1 cellular context compared by ENCODE assay signal in the genomic region with DNA sequence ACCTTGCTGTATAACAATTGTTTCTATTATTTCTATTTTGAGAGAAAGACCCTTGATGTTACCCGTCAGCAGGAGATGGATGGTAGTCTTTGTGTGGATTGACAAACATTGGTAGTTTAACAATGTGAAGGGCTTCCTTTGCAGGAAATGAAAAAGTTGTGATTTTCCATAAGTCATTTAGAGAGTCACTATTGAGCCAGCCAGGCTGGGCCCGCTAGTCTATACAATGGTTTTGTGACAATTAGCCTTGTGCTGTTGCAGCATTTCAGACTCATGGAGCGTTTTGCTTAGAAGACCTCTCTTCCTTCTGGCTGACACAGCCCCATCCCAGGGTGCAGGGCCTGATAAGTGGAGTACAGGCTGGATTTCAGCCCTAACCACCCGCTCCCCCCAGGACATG.
TF ChIP-seq lines count a peak whose summit lies in the region.

No MANE protein-coding gene starts in this region.

TF ChIP-seq in IMR-90, 13 proteins besides CTCF, POLR2A, EP300 and RAD21 (continued from another document):
- no peak for TF ChIP-seq NFE2L2 (IDR thresholded peaks at IDR 0.05; ENCODE audit: low read depth, low read length)
- no peak for TF ChIP-seq FOS (IDR thresholded peaks at IDR 0.05; ENCODE audit: low read depth, low read length)
- no peak for TF ChIP-seq CEBPB (IDR thresholded peaks at IDR 0.05; ENCODE audit: low read depth, low read length)
- no peak for TF ChIP-seq RFX5 (IDR thresholded peaks at IDR 0.05; ENCODE audit: low read depth, low read length)
- no peak for TF ChIP-seq RCOR1 (IDR thresholded peaks at IDR 0.05; ENCODE audit: insufficient replicate concordance, low read length)
- no peak for TF ChIP-seq SMC3 (IDR thresholded peaks at IDR 0.05; ENCODE audit: low read depth, low read length)
- TF ChIP-seq BHLHE40 (IDR thresholded peaks at IDR 0.05; ENCODE audit: low read depth, low read length) = no peak
- no peak for TF ChIP-seq MXI1 (IDR thresholded peaks at IDR 0.05; ENCODE audit: borderline replicate concordance, low read depth, low read length)
- no peak for TF ChIP-seq MAZ (IDR thresholded peaks at IDR 0.05; ENCODE audit: borderline replicate concordance, low read depth, low read length)
- no peak for TF ChIP-seq CHD1 (IDR thresholded peaks at IDR 0.05; ENCODE audit: low read depth, low read length)
